In genomic region chr20:62920039-62920645, GRCh38 we compare ENCODE assay signal across 17 cellular contexts. TPM values are rescaled to one million over a fixed set of nuclear protein-coding genes. Genes with fewer than 3 reads are reported as not detected.
DNase-seq lines count a peak whose midpoint lies in the region; ATAC-seq and TF ChIP-seq lines count a peak whose summit lies in the region.
"Had no signal": no experiment of that assay in that cellular context is flagged by ENCODE, and none has a peak within 500 bp of the region (broad histone marks: within the 10 kb centered on the region; RNA-seq: fewer than 3 reads in every experiment).

No MANE protein-coding gene starts in this region.

- peaks cover 97% of the 10 kb centered on the region for H4K20me1 ChIP-seq in osteoblast (ENCODE audit: insufficient read depth, low read length)

- H3K27me3 ChIP-seq in Panc1 (ENCODE audit: control insufficient read depth, insufficient read depth, low read length) (no peaks in the 10 kb centered on the region), osteoblast (ENCODE audit: insufficient read depth, low read length) (no peaks in the 10 kb centered on the region), right cardiac atrium (ENCODE audit: control insufficient read depth, insufficient read depth) (no peaks in the 10 kb centered on the region)

- H3K27ac ChIP-seq in Panc1 (ENCODE audit: low read length) (peak overlapping the region; percentile 37; the same call in 1 of the 2 replicates), osteoblast (ENCODE audit: low read depth, low read length) (no peak overlapping the region), right cardiac atrium (ENCODE audit: low read length) (no peak overlapping the region)
- H3K27ac ChIP-seq: parathyroid adenoma had no signal

- H3K4me3 ChIP-seq in Panc1 (ENCODE audit: low read depth in 2 of 2, low read length in 2 of 2) (no peak overlapping the region), osteoblast (ENCODE audit: insufficient read depth, low read length) (no peak overlapping the region), right cardiac atrium (ENCODE audit: low read length) (no peak overlapping the region)

- ATAC-seq in Panc1 (no peak), HG03039 (IDR thresholded peaks at IDR 0.05; ENCODE audit: unreplicated experiment) (no peak), right cardiac atrium (no peak)
- ATAC-seq in central memory CD8-positive, alpha-beta T cell (replicated peaks; ENCODE audit: extremely low read depth, poor library complexity, severe bottlenecking): no peak
- ATAC-seq: left colon had no signal

- no peak for TF ChIP-seq CTCF in Panc1 (IDR thresholded peaks at IDR 0.05)
- no peak for TF ChIP-seq CTCF in osteoblast (IDR thresholded peaks at IDR 0.05; ENCODE audit: extremely low read depth, low read depth, low read length)

- in situ Hi-C loops in Panc1 (cut with HindIII; ENCODE audit: low pct_unique_long_range_greater_than_20kb, low sequenced_read_pairs): no loop called here

- no peak overlapping the region for H2AFZ ChIP-seq in osteoblast (ENCODE audit: low read length)
- H2AFZ ChIP-seq: parathyroid adenoma had no signal

- WGBS in right cardiac atrium: 72% methylated on average over 10 of the region's 10 CpGs

- BruUV-seq in Panc1 (replicated peaks; lab: Mats Ljungman, UMichigan): no TSS peak

- CTCF ChIA-PET in Panc1 (lab: Charles Lee): no interaction called here

- H3K36me3 Mint-ChIP-seq in T-helper 2 cell treated with Interferon-gamma antibody and Interleukin-4, amounts not matched to agents 5 μg/mL and 100 μg/mL, for 36 hours (ENCODE audit: low read depth): peaks cover 21% of the 10 kb centered on the region
- peaks cover 19% of the 10 kb centered on the region for H3K36me3 Mint-ChIP-seq in central memory CD8-positive, alpha-beta T cell (ENCODE audit: insufficient read depth)

- peak overlapping the region; percentile 9 for H3K4me2 ChIP-seq in osteoblast (ENCODE audit: insufficient read depth, low read length)

- no peaks in the 10 kb centered on the region for H3K27me3 Mint-ChIP-seq in T-helper 2 cell treated with Interferon-gamma antibody and Interleukin-4, amounts not matched to agents 5 μg/mL and 100 μg/mL, for 36 hours (ENCODE audit: low read depth)
- no peaks in the 10 kb centered on the region for H3K27me3 Mint-ChIP-seq in central memory CD8-positive, alpha-beta T cell

- DNase-seq in T-helper 2 cell treated with Interferon-gamma antibody and Interleukin-4, amounts not matched to agents 5 μg/mL and 100 μg/mL, for 36 hours (ENCODE audit: low spot score): no peak
- DNase-seq in T-helper 2 cell (no peak), Panc1 (ENCODE audit: low read depth, low spot score) (no peak), osteoblast (ENCODE audit: insufficient read length, low spot score, missing footprints) (no peak), NCI-H2081 treated with DMSO at 0.1 percent for 48 hours (lab: John Stamatoyannopoulos, UW) (no peak), right cardiac atrium (no peak)
- DNase-seq in central memory CD8-positive, alpha-beta T cell (ENCODE audit: low spot score in 2 of 2): no peak
- DNase-seq: 8988T; dermis blood vessel endothelial cell; DMS79 treated with DMSO at 0.1 percent for 48 hours; foreskin melanocyte; NCI-H2227 treated with DMSO at 0.1 percent for 48 hours; stimulated activated CD4-positive, alpha-beta T cell treated with anti-CD3 and anti-CD28 coated beads, Interleukin-4, amount 100 ng/mL, for 1 hour had no signal

- H3K36me3 ChIP-seq in Panc1 (ENCODE audit: control insufficient read depth, insufficient read depth, low read length) (no peaks in the 10 kb centered on the region; the same call in 1 of the 2 replicates), osteoblast (ENCODE audit: insufficient read depth, low read length) (no peaks in the 10 kb centered on the region)

- peak overlapping the region; percentile 84 for H3K4me3 Mint-ChIP-seq in T-helper 2 cell treated with Interferon-gamma antibody and Interleukin-4, amounts not matched to agents 5 μg/mL and 100 μg/mL, for 36 hours
- H3K4me3 Mint-ChIP-seq in central memory CD8-positive, alpha-beta T cell: peak overlapping the region; percentile 75

- H3K9me3 ChIP-seq in Panc1 (ENCODE audit: control insufficient read depth, insufficient read depth, low read depth, low read length) (no peaks in the 10 kb centered on the region), osteoblast (ENCODE audit: low read depth, low read length) (no peaks in the 10 kb centered on the region), right cardiac atrium (ENCODE audit: control insufficient read depth, low read length) (no peaks in the 10 kb centered on the region)

- no peaks in the 10 kb centered on the region for H3K9me3 Mint-ChIP-seq in T-helper 2 cell treated with Interferon-gamma antibody and Interleukin-4, amounts not matched to agents 5 μg/mL and 100 μg/mL, for 36 hours
- H3K9me3 Mint-ChIP-seq in central memory CD8-positive, alpha-beta T cell: no peaks in the 10 kb centered on the region

- peak overlapping the region; percentile 88 for H3K27ac Mint-ChIP-seq in T-helper 2 cell treated with Interferon-gamma antibody and Interleukin-4, amounts not matched to agents 5 μg/mL and 100 μg/mL, for 36 hours
- H3K27ac Mint-ChIP-seq in central memory CD8-positive, alpha-beta T cell (ENCODE audit: low read depth): peak overlapping the region; percentile 86

- POLR2A ChIA-PET in Panc1 (lab: Charles Lee): interaction anchor here (0.6 kb wide), 1 partner anchor 15 kb away, joined by 4 read pairs; no protein-coding TSS in a partner anchor

- H3K79me2 ChIP-seq in osteoblast (ENCODE audit: insufficient read depth, low read length): peaks cover 100% of the 10 kb centered on the region

- H3K4me1 ChIP-seq in Panc1 (ENCODE audit: control insufficient read depth, insufficient read depth, low read length) (peaks cover 85% of the 10 kb centered on the region), osteoblast (ENCODE audit: insufficient read depth, low read length) (peaks cover 29% of the 10 kb centered on the region), right cardiac atrium (ENCODE audit: control insufficient read depth, insufficient read depth, low read length) (peaks cover 23% of the 10 kb centered on the region)

- intact Hi-C loops in Panc1 (cut with micrococcal nuclease; ENCODE audit: unreplicated experiment) (no loop called here), right cardiac atrium (cut with DNase I) (no loop called here)

- peaks cover 67% of the 10 kb centered on the region for H3K4me1 Mint-ChIP-seq in T-helper 2 cell treated with Interferon-gamma antibody and Interleukin-4, amounts not matched to agents 5 μg/mL and 100 μg/mL, for 36 hours (ENCODE audit: low read depth)
- H3K4me1 Mint-ChIP-seq in central memory CD8-positive, alpha-beta T cell: peaks cover 79% of the 10 kb centered on the region

RNA-seq across cellular contexts. Expression of gene DIDO1, which starts 6.2 kb away (rescaled TPM):
- total RNA-seq in Panc1 (2021; ENCODE audit: unreplicated experiment) (57.3 TPM), osteoblast (44.8 and 46.3 TPM in 2 replicates), right cardiac atrium (10 to 100 TPM; 38.1 to 42.5 (median 40.0) TPM)
- 33.9 TPM for polyA plus RNA-seq in Panc1 (2012; ENCODE audit: insufficient read length)
- polyA plus RNA-seq in right cardiac atrium: 23.3 TPM

RNA-seq across cellular contexts. Expression of gene GID8, which starts 17.8 kb away (rescaled TPM):
- total RNA-seq in Panc1 (2021; ENCODE audit: unreplicated experiment): 37.3 TPM
- 27.2 TPM for polyA plus RNA-seq in Panc1 (2012; ENCODE audit: insufficient read length)
- total RNA-seq in osteoblast: 34.4 and 37.1 TPM in 2 replicates
- total RNA-seq in right cardiac atrium: 10 to 100 TPM; 19.0 to 22.1 (median 20.0) TPM
- polyA plus RNA-seq in right cardiac atrium: 8.9 TPM

RNA-seq across cellular contexts. Expression of gene SLC17A9, which starts 32.4 kb away (rescaled TPM):
- total RNA-seq in Panc1 (2021; ENCODE audit: unreplicated experiment) (0.28 TPM), osteoblast (5.6 and 6.5 TPM in 2 replicates), right cardiac atrium (1 to 10 TPM; 1.5 to 4.8 (median 2.2) TPM)
- polyA plus RNA-seq in Panc1 (2012; ENCODE audit: insufficient read length): not detected
- 3.1 TPM for polyA plus RNA-seq in right cardiac atrium
- total RNA-seq: M059J had no signal

RNA-seq across cellular contexts. Expression of gene TCFL5, which starts 58.5 kb away (rescaled TPM):
- total RNA-seq in Panc1 (2021; ENCODE audit: unreplicated experiment) (23.8 TPM), osteoblast (13.0 TPM in 2 replicates), right cardiac atrium (1 to 10 TPM; 7.8 to 9.9 (median 8.2) TPM)
- polyA plus RNA-seq in Panc1 (2012; ENCODE audit: insufficient read length): 22.3 TPM
- polyA plus RNA-seq in right cardiac atrium: 5.2 TPM
